ENCODE assay signal across 31 cellular contexts in the genomic region with DNA sequence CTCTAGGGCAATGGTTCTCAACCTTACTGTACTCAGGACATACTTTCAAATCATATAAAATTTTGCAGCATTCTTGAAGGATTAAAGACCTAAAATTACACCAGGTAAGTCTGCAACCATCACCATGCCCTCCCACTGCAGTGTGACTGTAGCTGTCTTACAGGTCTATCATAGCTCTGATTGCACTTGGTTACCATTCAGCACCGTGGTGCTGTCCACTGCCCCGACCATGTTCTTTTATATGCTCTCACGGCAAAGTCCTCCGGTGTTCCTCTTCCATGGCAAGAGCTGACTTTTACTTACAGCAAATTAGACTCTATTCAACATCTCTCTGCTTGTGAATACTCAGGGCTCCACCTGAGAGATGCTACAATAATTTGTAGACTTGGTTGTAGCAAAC. TPM values are rescaled to one million over a fixed set of nuclear protein-coding genes. Genes with fewer than 3 reads are reported as not detected.
A peak's percentile ranks its signal among the peaks of the same experiment; 100 is the strongest.
DNase-seq lines count a peak whose midpoint lies in the region; ATAC-seq and TF ChIP-seq lines count a peak whose summit lies in the region.
"Had no signal": no experiment of that assay in that cellular context is flagged by ENCODE, and none has a peak within 500 bp of the region (broad histone marks: within the 10 kb centered on the region; RNA-seq: fewer than 3 reads in every experiment).

No MANE protein-coding gene starts in this region.

- H3K36me3 ChIP-seq in GM23338 (ENCODE audit: insufficient read depth) (no peaks in the 10 kb centered on the region), MM.1S (replicated peaks; ENCODE audit: insufficient read depth, low read length) (no peaks in the 10 kb centered on the region), endodermal cell (ENCODE audit: control insufficient read depth, insufficient read depth, low read length) (no peaks in the 10 kb centered on the region)
- H3K36me3 ChIP-seq: MG63, tibial nerve had no signal

- H3K4me1 ChIP-seq in GM23338 (ENCODE audit: insufficient read depth) (peaks cover 36% of the 10 kb centered on the region), MM.1S (ENCODE audit: low read length) (no peaks in the 10 kb centered on the region), endodermal cell (ENCODE audit: control insufficient read depth, insufficient read depth, low read length) (no peaks in the 10 kb centered on the region)
- H3K4me1 ChIP-seq: BE2C, psoas muscle, tibial nerve had no signal

- H3K27ac Mint-ChIP-seq in GM23338 (no peak overlapping the region), endodermal cell (no peak overlapping the region), nephron progenitor cell (no peak overlapping the region)
- H3K27ac Mint-ChIP-seq: activated CD4-positive, alpha-beta T cell treated with anti-CD3 and anti-CD28 coated beads, Interleukin-2, amount 10 ng/mL, durations not matched to agents 24 days and 14 days; activated naive CD4-positive, alpha-beta T cell treated with anti-CD3 and anti-CD28 coated beads, Interleukin-2, amount 50 U/mL, for 24 hours; CD8-positive, alpha-beta memory T cell; naive thymus-derived CD4-positive, alpha-beta T cell; T-cell had no signal

- no peaks in the 10 kb centered on the region for H3K9me3 ChIP-seq in MM.1S (replicated peaks; ENCODE audit: insufficient read depth, low read length)
- no peaks in the 10 kb centered on the region for H3K9me3 ChIP-seq in endodermal cell (ENCODE audit: control insufficient read depth, low read length)
- H3K9me3 ChIP-seq: BE2C, MG63, psoas muscle, tibial nerve had no signal

- H3K4me1 Mint-ChIP-seq in GM23338 (peaks cover 46% of the 10 kb centered on the region), endodermal cell (peaks cover 7% of the 10 kb centered on the region), nephron progenitor cell (no peaks in the 10 kb centered on the region)
- H3K4me1 Mint-ChIP-seq: activated CD4-positive, alpha-beta T cell treated with anti-CD3 and anti-CD28 coated beads, Interleukin-2, amount 10 ng/mL, durations not matched to agents 24 days and 14 days; activated naive CD4-positive, alpha-beta T cell treated with anti-CD3 and anti-CD28 coated beads, Interleukin-2, amount 50 U/mL, for 24 hours; CD8-positive, alpha-beta memory T cell; naive thymus-derived CD4-positive, alpha-beta T cell had no signal

- H3K4me3 ChIP-seq in GM23338 (no peak overlapping the region), MM.1S (ENCODE audit: low read length) (no peak overlapping the region), endodermal cell (ENCODE audit: low read length) (no peak overlapping the region), coronary artery (no peak overlapping the region)
- H3K4me3 ChIP-seq: MG63, psoas muscle, tibial nerve had no signal

- H3K27me3 ChIP-seq in GM23338 (ENCODE audit: insufficient read depth) (no peaks in the 10 kb centered on the region), MM.1S (replicated peaks; ENCODE audit: insufficient read depth, low read length) (peaks cover 18% of the 10 kb centered on the region; the same call in 1 of the 2 replicates), endodermal cell (ENCODE audit: control insufficient read depth, insufficient read depth, low read length, poor library complexity, severe bottlenecking) (no peaks in the 10 kb centered on the region)
- H3K27me3 ChIP-seq: BE2C, MG63 had no signal

- H3K27ac ChIP-seq in GM23338 (ENCODE audit: low read depth) (no peak overlapping the region), MM.1S (ENCODE audit: low read length) (no peak overlapping the region), endodermal cell (ENCODE audit: low read depth, low read length) (no peak overlapping the region), coronary artery (no peak overlapping the region)
- H3K27ac ChIP-seq: epithelial cell of prostate, psoas muscle, tibial nerve had no signal

- ATAC-seq in GM23338: peak; percentile 82
- ATAC-seq in GM18858 (IDR thresholded peaks at IDR 0.05; ENCODE audit: unreplicated experiment): no peak
- ATAC-seq: left ventricle myocardium superior; naive thymus-derived CD4-positive, alpha-beta T cell; psoas muscle; T-cell had no signal

- H4K20me1 ChIP-seq in GM23338 (replicated peaks; ENCODE audit: insufficient read depth) (peaks cover 100% of the 10 kb centered on the region), MM.1S (ENCODE audit: insufficient read depth, low read length) (no peaks in the 10 kb centered on the region)

- H2AFZ ChIP-seq in GM23338 (no peak overlapping the region), MM.1S (ENCODE audit: low read length) (no peak overlapping the region)

- H3K27me3 Mint-ChIP-seq in GM23338 (ENCODE audit: insufficient read depth, low read depth, poor library complexity): peaks cover 3% of the 10 kb centered on the region
- no peaks in the 10 kb centered on the region for H3K27me3 Mint-ChIP-seq in endodermal cell (ENCODE audit: insufficient read depth)
- peaks cover 5% of the 10 kb centered on the region for H3K27me3 Mint-ChIP-seq in nephron progenitor cell (ENCODE audit: low read depth, poor library complexity)

- H3K9me3 Mint-ChIP-seq in GM23338 (no peaks in the 10 kb centered on the region), endodermal cell (no peaks in the 10 kb centered on the region), nephron progenitor cell (no peaks in the 10 kb centered on the region)
- H3K9me3 Mint-ChIP-seq: activated CD4-positive, alpha-beta T cell treated with anti-CD3 and anti-CD28 coated beads, Interleukin-2, amount 10 ng/mL, durations not matched to agents 24 days and 14 days; activated naive CD4-positive, alpha-beta T cell treated with anti-CD3 and anti-CD28 coated beads, Interleukin-2, amount 50 U/mL, for 24 hours had no signal

- H3K4me3 Mint-ChIP-seq in GM23338 (no peak overlapping the region), endodermal cell (no peak overlapping the region), nephron progenitor cell (no peak overlapping the region)
- H3K4me3 Mint-ChIP-seq: activated CD4-positive, alpha-beta T cell treated with anti-CD3 and anti-CD28 coated beads, Interleukin-2, amount 10 ng/mL, durations not matched to agents 24 days and 14 days; activated naive CD4-positive, alpha-beta T cell treated with anti-CD3 and anti-CD28 coated beads, Interleukin-2, amount 50 U/mL, for 24 hours; CD8-positive, alpha-beta memory T cell; naive thymus-derived CD4-positive, alpha-beta T cell; T-cell had no signal

- DNase-seq in GM23338 (ENCODE audit: low spot score) (peak; percentile 59), MM.1S (peak; percentile 17), endodermal cell (peak; percentile 67), nephron progenitor cell (peak; percentile 36), NCI-H1436 treated with DMSO at 0.1 percent for 48 hours (lab: John Stamatoyannopoulos, UW) (no peak), coronary artery (ENCODE audit: low spot score) (no peak)
- DNase-seq: activated CD4-positive, alpha-beta T cell treated with anti-CD3 and anti-CD28 coated beads, Interleukin-2, amount 10 ng/mL, durations not matched to agents 24 days and 14 days; amniotic stem cell; BE2C; CD8-positive, alpha-beta memory T cell; DMS153; effector CD4-positive, alpha-beta T cell; islet precursor cell; KBM-7; left ventricle myocardium superior; MG63; midbrain; naive thymus-derived CD4-positive, alpha-beta T cell; NCI-H2081; NCI-H526 treated with DMSO at 0.1 percent for 48 hours; psoas muscle; SIG-M5; stimulated activated CD4-positive, alpha-beta T cell treated with anti-CD3 and anti-CD28 coated beads, Interleukin-15, amount 100 ng/mL, for 24 hours; stimulated activated CD4-positive, alpha-beta T cell treated with anti-CD3 and anti-CD28 coated beads, Interleukin-4, amount 100 ng/mL, for 4 hours; T-cell had no signal

- TF ChIP-seq CTCF in GM23338 (conservative IDR thresholded peaks at IDR 0.05; ENCODE audit: low read depth in 2 of 2) (no peak), MM.1S (IDR thresholded peaks at IDR 0.05; ENCODE audit: low read length) (no peak), endodermal cell (conservative IDR thresholded peaks at IDR 0.05) (no peak), nephron progenitor cell (IDR thresholded peaks at IDR 0.05) (no peak), coronary artery (IDR thresholded peaks at IDR 0.05) (no peak)

- H3K9me2 ChIP-seq in GM23338 (ENCODE audit: insufficient read depth): no peaks in the 10 kb centered on the region
- H3K9me2 ChIP-seq in MM.1S (replicated peaks; ENCODE audit: insufficient read depth, low read length): no peaks in the 10 kb centered on the region

- H3K36me3 Mint-ChIP-seq in GM23338 (ENCODE audit: low read depth) (no peaks in the 10 kb centered on the region), endodermal cell (ENCODE audit: low read depth) (no peaks in the 10 kb centered on the region), nephron progenitor cell (ENCODE audit: low read depth) (no peaks in the 10 kb centered on the region)
- H3K36me3 Mint-ChIP-seq: activated naive CD4-positive, alpha-beta T cell treated with anti-CD3 and anti-CD28 coated beads, Interleukin-2, amount 50 U/mL, for 24 hours; CD8-positive, alpha-beta memory T cell; T-cell had no signal

- no peak overlapping the region for H3K9ac ChIP-seq in MM.1S (ENCODE audit: low read length)
- H3K9ac ChIP-seq in endodermal cell (ENCODE audit: extremely low read depth, low read length, poor library complexity, severe bottlenecking): no peak overlapping the region

- H3K4me2 ChIP-seq in GM23338: no peak overlapping the region
- no peak overlapping the region for H3K4me2 ChIP-seq in MM.1S (ENCODE audit: low read depth, low read length)

- peaks cover 100% of the 10 kb centered on the region for H3K79me2 ChIP-seq in GM23338 (replicated peaks; ENCODE audit: insufficient read depth)
- H3K79me2 ChIP-seq in MM.1S (ENCODE audit: low read length): no peaks in the 10 kb centered on the region

- WGBS in endodermal cell (ENCODE audit: insufficient coverage in 1 of 2, insufficient read length in 1 of 2), 2 experiments: 65 to 67% methylated on average over 3 to 4 of the region's 4 CpGs

- 0 out of 2 replicates have a peak, but pooled peaks cover 1% of the 10 kb centered on the region for H3F3A ChIP-seq in GM23338 (replicated peaks; ENCODE audit: low read depth)
- no peaks in the 10 kb centered on the region for H3F3A ChIP-seq in MM.1S (ENCODE audit: insufficient read depth, low read length)

TF ChIP-seq in GM23338, 12 proteins besides CTCF, POLR2A, EP300 and RAD21 (continues in another document):
- no peak for TF ChIP-seq JUNB (IDR thresholded peaks at IDR 0.05; ENCODE audit: unreplicated experiment)

RNA-seq across cellular contexts. Expression of a gene that starts 11.5 kb away (rescaled TPM):
- 143 and 146 TPM in 2 replicates for total RNA-seq in GM23338 (2014; rRNA removed; shearing (Covaris generic))
- polyA plus RNA-seq in GM23338 (2016; fragmentation: Nextera tagmentation; extraction: Ambion mirVana): 52.7 and 53.6 TPM in 2 replicates
- total RNA-seq in endodermal cell: 10 to 100 TPM; 40.0 to 64.9 TPM
- polyA plus RNA-seq in endodermal cell (2013, experiment 1 of 2): 137 TPM
- 115 TPM for polyA plus RNA-seq in endodermal cell (2013, experiment 2 of 2)
- total RNA-seq: activated CD4-positive, alpha-beta T cell treated with anti-CD3 and anti-CD28 coated beads, Interleukin-2, amount 10 ng/mL, durations not matched to agents 24 days and 14 days; activated CD8-positive, alpha-beta memory T cell treated with anti-CD3 and anti-CD28 coated beads for 36 hours; CD8-positive, alpha-beta memory T cell; HT-29 had no signal
- polyA plus RNA-seq: naive thymus-derived CD4-positive, alpha-beta T cell had no signal

Comparison
In these comparisons a context has a peak if more than half of its experiments do, and no peak if none do; other contexts are left out.
1. DNase-seq: peak in GM23338 (single experiment), MM.1S (single experiment), endodermal cell (single experiment) and nephron progenitor cell (single experiment); none in NCI-H1436 treated with DMSO at 0.1 percent for 48 hours (single experiment) and coronary artery (single experiment).